Comparison of ENCODE assay signal across 9 cellular contexts in the genomic region with DNA sequence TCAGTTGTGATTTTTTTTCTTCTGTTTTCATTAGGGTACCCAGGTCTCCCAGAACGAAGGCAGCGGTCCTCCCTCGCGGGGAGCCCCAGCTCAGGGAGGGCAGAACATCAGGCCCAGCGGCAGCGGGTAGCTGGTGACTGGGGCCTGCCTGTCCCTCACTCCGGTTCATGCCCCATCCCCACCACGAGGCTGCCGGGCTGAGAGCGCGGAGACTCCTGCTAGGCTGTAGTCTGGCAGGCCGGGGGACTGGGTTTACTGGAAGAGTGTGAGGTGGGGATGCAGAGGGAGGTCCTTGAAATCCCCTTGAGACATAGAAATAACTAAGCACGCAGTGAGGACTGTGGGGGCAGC. TPM values are rescaled to one million over a fixed set of nuclear protein-coding genes. Genes with fewer than 3 reads are reported as not detected.
DNase-seq lines count a peak whose midpoint lies in the region; ATAC-seq and TF ChIP-seq lines count a peak whose summit lies in the region.
"Had no signal": no experiment of that assay in that cellular context is flagged by ENCODE, and none has a peak within 500 bp of the region (broad histone marks: within the 10 kb centered on the region; RNA-seq: fewer than 3 reads in every experiment).

No MANE protein-coding gene starts in this region.

- H3K14ac ChIP-seq in neuronal stem cell (ENCODE audit: low read length): no peak overlapping the region

- no peaks in the 10 kb centered on the region for H3K9me3 ChIP-seq in neuronal stem cell (replicated peaks in 1 of 2; ENCODE audit: control insufficient read depth in 2 of 2, insufficient read depth in 1 of 2, low read depth in 1 of 2, low read length in 2 of 2)
- H3K9me3 ChIP-seq: Peyer's patch had no signal

- no peak for DNase-seq in coronary artery (ENCODE audit: low spot score)
- DNase-seq in neuronal stem cell (ENCODE audit: low spot score): no peak
- no peak for DNase-seq in NCI-H1105 (lab: John Stamatoyannopoulos, UW)
- no peak for DNase-seq in NCI-H2029 treated with DMSO at 0.1 percent for 48 hours (lab: John Stamatoyannopoulos, UW)

- H4K91ac ChIP-seq in neuronal stem cell (ENCODE audit: low read depth, low read length, poor library complexity): no peak overlapping the region

- peak overlapping the region; percentile 25 for H3K9ac ChIP-seq in neuronal stem cell (ENCODE audit: low read depth, low read length, poor library complexity)

- no CpG with 5 or more reads among the region's 13 CpGs for WGBS in neuronal stem cell (ENCODE audit: extremely low coverage in 2 of 2, insufficient read length in 2 of 2, insufficient replicate concordance in 1 of 2), 2 donors

- peak; percentile 9 for ATAC-seq in GM18858 (IDR thresholded peaks at IDR 0.05; ENCODE audit: unreplicated experiment)
- ATAC-seq in HG02943 (IDR thresholded peaks at IDR 0.05; ENCODE audit: low read depth, unreplicated experiment): peak; percentile 22
- ATAC-seq in HG03025 (IDR thresholded peaks at IDR 0.05; ENCODE audit: low FRiP score, unreplicated experiment): no peak
- ATAC-seq in HG02840 (IDR thresholded peaks at IDR 0.05; ENCODE audit: low FRiP score, unreplicated experiment): no peak

- H2BK12ac ChIP-seq in neuronal stem cell (ENCODE audit: low read length): no peak overlapping the region

- H2BK120ac ChIP-seq in neuronal stem cell (ENCODE audit: low read depth, low read length): no peak overlapping the region

- H2AK5ac ChIP-seq in neuronal stem cell (ENCODE audit: low read depth, low read length): peak overlapping the region; percentile 12

- H3K4ac ChIP-seq in neuronal stem cell (ENCODE audit: low read length): no peak overlapping the region

- peaks cover 0 to 15% (median 10%) of the 10 kb centered on the region in 3 experiments for H3K27me3 ChIP-seq in neuronal stem cell (ENCODE audit: control insufficient read depth in 3 of 3, insufficient read depth in 3 of 3, low read depth in 1 of 3, low read length in 3 of 3)
- H3K27me3 ChIP-seq: Peyer's patch had no signal

- H3K18ac ChIP-seq in neuronal stem cell (ENCODE audit: low read length): peak overlapping the region; percentile 67

- H2AFZ ChIP-seq in neuronal stem cell (ENCODE audit: low read length): peak overlapping the region; percentile 83

- peak overlapping the region; percentile 54 for H3K4me2 ChIP-seq in neuronal stem cell (ENCODE audit: insufficient read depth, low read length, poor library complexity, severe bottlenecking)

- no peak for TF ChIP-seq CTCF in coronary artery (IDR thresholded peaks at IDR 0.05)

- no peak overlapping the region for H4K8ac ChIP-seq in neuronal stem cell (ENCODE audit: low read depth, low read length)

- H3K4me3 ChIP-seq in coronary artery (peak overlapping the region; percentile 65), neuronal stem cell (ENCODE audit: low read length in 2 of 2) (peak overlapping the region in 1 of 2 donors; percentile 71)

- H2BK5ac ChIP-seq in neuronal stem cell (ENCODE audit: low read length): no peak overlapping the region

- no peak overlapping the region for H2BK15ac ChIP-seq in neuronal stem cell (ENCODE audit: low read length)

- H3K23ac ChIP-seq in neuronal stem cell (ENCODE audit: low read depth, low read length, poor library complexity): no peak overlapping the region

- peaks cover 0 to 4% of the 10 kb centered on the region in 2 donors for H3K4me1 ChIP-seq in neuronal stem cell (ENCODE audit: control insufficient read depth in 2 of 2, insufficient read depth in 1 of 2, low read depth in 1 of 2, low read length in 2 of 2)

- H3K79me1 ChIP-seq in neuronal stem cell (ENCODE audit: low read depth, low read length): no peaks in the 10 kb centered on the region

- no peaks in the 10 kb centered on the region for H3K36me3 ChIP-seq in neuronal stem cell (replicated peaks in 1 of 2; ENCODE audit: control insufficient read depth in 2 of 2, insufficient read depth in 2 of 2, low read length in 2 of 2)
- H3K36me3 ChIP-seq: Peyer's patch had no signal

- H3K27ac ChIP-seq in coronary artery (no peak overlapping the region), neuronal stem cell (replicated peaks; ENCODE audit: low read length) (no peak overlapping the region)
- H3K27ac ChIP-seq: Peyer's patch had no signal

RNA-seq across cellular contexts. Expression of gene BRINP2, which starts 10.5 kb away (rescaled TPM):
- polyA plus RNA-seq in neuronal stem cell (2013, experiment 1 of 2): 0.03 TPM
- 0.04 TPM for polyA plus RNA-seq in neuronal stem cell (2013, experiment 2 of 2)

RNA-seq across cellular contexts. Expression of gene ASTN1, which starts 16.7 kb away (rescaled TPM):
- polyA plus RNA-seq in neuronal stem cell (2013, experiment 1 of 2): 8.7 TPM
- polyA plus RNA-seq in neuronal stem cell (2013, experiment 2 of 2): 8.6 TPM

Comparison
In these comparisons a context has a peak if more than half of its experiments do, and no peak if none do; other contexts are left out.
1. ATAC-seq: peak in GM18858 (single experiment) and HG02943 (single experiment); none in HG03025 (single experiment) and HG02840 (single experiment).